ENCODE assay signal across 7 cellular contexts in the genomic region with DNA sequence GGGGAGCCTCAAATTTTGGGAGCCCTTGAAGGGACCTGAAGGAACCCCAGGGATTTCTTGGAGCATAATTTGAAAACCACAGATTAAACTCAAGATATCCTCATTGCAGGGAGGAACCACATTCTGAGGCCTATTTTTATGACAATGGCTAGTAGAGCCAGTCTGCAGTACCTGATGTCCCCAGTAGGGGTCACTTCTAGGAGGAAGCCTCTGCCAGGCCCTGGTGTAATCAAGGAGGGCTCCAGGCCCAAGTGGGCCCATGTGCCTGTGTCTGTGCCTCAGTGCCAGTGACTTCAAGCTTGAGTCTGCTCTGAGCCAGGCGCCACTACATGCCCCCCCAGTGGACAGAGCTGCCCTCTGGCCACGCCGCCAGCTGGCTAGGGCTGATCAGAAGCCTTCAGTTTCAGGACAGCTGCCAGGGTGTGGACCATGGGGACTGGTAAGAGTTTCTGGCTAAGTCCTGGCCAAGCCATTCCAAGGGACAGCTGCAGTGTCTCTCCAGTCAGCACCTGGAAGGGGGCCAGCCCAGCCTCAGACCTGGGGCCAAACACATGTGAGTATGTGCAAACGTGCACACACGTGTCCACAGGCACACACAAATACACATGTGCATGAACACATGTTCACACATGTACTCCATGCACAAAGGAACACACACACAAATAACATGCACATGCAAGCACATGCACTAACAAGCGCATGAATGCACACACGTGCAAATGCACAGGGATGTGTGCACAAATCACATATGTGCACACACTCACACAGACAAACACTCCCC. TPM values are rescaled to one million over a fixed set of nuclear protein-coding genes. Genes with fewer than 3 reads are reported as not detected.
A peak's percentile ranks its signal among the peaks of the same experiment; 100 is the strongest.
DNase-seq lines count a peak whose midpoint lies in the region; ATAC-seq and TF ChIP-seq lines count a peak whose summit lies in the region.

No MANE protein-coding gene starts in this region.

- H3K9me2 ChIP-seq in GM23338 (ENCODE audit: insufficient read depth), result no peaks in the 10 kb centered on the region

- H3K4me3 ChIP-seq in GM23338, result no peak overlapping the region
- no peak overlapping the region for H3K4me3 ChIP-seq in fibroblast of the aortic adventitia (ENCODE audit: low read depth, low read length)
- no peak overlapping the region for H3K4me3 ChIP-seq in gastrocnemius medialis

- peaks cover 1% of the 10 kb centered on the region for H3K27me3 Mint-ChIP-seq in GM23338 (ENCODE audit: insufficient read depth, low read depth, poor library complexity)

- no peaks in the 10 kb centered on the region; the same call in 2 of the 3 replicates for H3K36me3 Mint-ChIP-seq in GM23338 (ENCODE audit: low read depth)

- no peak overlapping the region for H3K27ac Mint-ChIP-seq in GM23338

- H3K36me3 ChIP-seq in GM23338 (ENCODE audit: insufficient read depth) (peaks cover 6% of the 10 kb centered on the region; the same call in 1 of the 2 replicates), gastrocnemius medialis (no peaks in the 10 kb centered on the region)

- H3K9me3 ChIP-seq in gastrocnemius medialis, result no peaks in the 10 kb centered on the region

- H3K4me1 Mint-ChIP-seq in GM23338, result no peaks in the 10 kb centered on the region

- intact Hi-C loops in gastrocnemius medialis (cut with DNase I; ENCODE audit: low total_unique reads), result loop anchor here (5.0 kb wide), 1 partner anchor 46 kb away; no protein-coding TSS in a partner anchor

- no peak overlapping the region for H2AFZ ChIP-seq in GM23338

- peaks cover 18% of the 10 kb centered on the region for H3K9me3 Mint-ChIP-seq in GM23338

- H4K20me1 ChIP-seq in GM23338 (replicated peaks; ENCODE audit: insufficient read depth), result no peaks in the 10 kb centered on the region

- H3K4me3 Mint-ChIP-seq in GM23338, result no peak overlapping the region

- H3K27me3 ChIP-seq in GM23338 (ENCODE audit: insufficient read depth) (no peaks in the 10 kb centered on the region), gastrocnemius medialis (no peaks in the 10 kb centered on the region)

- no peaks in the 10 kb centered on the region for H3F3A ChIP-seq in GM23338 (replicated peaks; ENCODE audit: low read depth)

- H3K79me2 ChIP-seq in GM23338 (replicated peaks; ENCODE audit: insufficient read depth), result no peaks in the 10 kb centered on the region

- peak; percentile 45 for DNase-seq in GM23338 (ENCODE audit: low spot score)
- DNase-seq in OCI-M1 (lab: John Stamatoyannopoulos, UW), result peak; percentile 52
- peak; percentile 43 for DNase-seq in fibroblast of the aortic adventitia (ENCODE audit: low read depth)
- peak in 1 of 2 donors; percentile 23 for DNase-seq in gastrocnemius medialis
- DNase-seq in NCI-H1417 (lab: John Stamatoyannopoulos, UW), result no peak

- H3K27ac ChIP-seq in GM23338 (ENCODE audit: low read depth) (no peak overlapping the region), gastrocnemius medialis (no peak overlapping the region)

- peak; percentile 50 to 74 for TF ChIP-seq CTCF in GM23338 (conservative IDR thresholded peaks at IDR 0.05; ENCODE audit: low read depth in 2 of 2)
- TF ChIP-seq CTCF in fibroblast of the aortic adventitia (IDR thresholded peaks at IDR 0.05; ENCODE audit: insufficient read depth, low read length), result peak; percentile 66
- TF ChIP-seq CTCF in gastrocnemius medialis (IDR thresholded peaks at IDR 0.05 in 4 of 5, conservative IDR thresholded peaks at IDR 0.05 in 1 of 5), result peak; percentile 15 to 47 (median 32)

- no peak for TF ChIP-seq POLR2A in gastrocnemius medialis (IDR thresholded peaks at IDR 0.05)

- no peaks in the 10 kb centered on the region for H3K4me1 ChIP-seq in GM23338 (ENCODE audit: insufficient read depth)
- H3K4me1 ChIP-seq in gastrocnemius medialis, result no peaks in the 10 kb centered on the region

- no peak overlapping the region for H3K4me2 ChIP-seq in GM23338

- in situ Hi-C loops in gastrocnemius medialis (cut with MboI; ENCODE audit: low sequenced_read_pairs in 4 of 4), result loop anchor here in 3 of 4 donors (25.0 kb wide), 1 partner anchor 516 kb away; no protein-coding TSS in a partner anchor

- ATAC-seq in GM23338 (no peak), gastrocnemius medialis (no peak), HG03280 (IDR thresholded peaks at IDR 0.05; ENCODE audit: unreplicated experiment) (no peak), HG03139 (IDR thresholded peaks at IDR 0.05; ENCODE audit: unreplicated experiment) (no peak)

TF ChIP-seq in GM23338, 12 proteins besides CTCF, POLR2A, EP300 and RAD21 (continues in another document):
- TF ChIP-seq EZH2phosphoT487 (IDR thresholded peaks at IDR 0.05; ENCODE audit: unreplicated experiment) (no peak), POLR2AphosphoS5 (IDR thresholded peaks at IDR 0.05; ENCODE audit: low read depth) (no peak), JUNB (IDR thresholded peaks at IDR 0.05; ENCODE audit: unreplicated experiment) (no peak), EZH2 (IDR thresholded peaks at IDR 0.05; ENCODE audit: low read depth, unreplicated experiment) (no peak), NANOG (IDR thresholded peaks at IDR 0.05; ENCODE audit: borderline replicate concordance) (no peak), CREB1 (CRISPR knock-in tag; IDR thresholded peaks at IDR 0.05; ENCODE audit: low read depth) (no peak)
- TF ChIP-seq, protein P1, sequence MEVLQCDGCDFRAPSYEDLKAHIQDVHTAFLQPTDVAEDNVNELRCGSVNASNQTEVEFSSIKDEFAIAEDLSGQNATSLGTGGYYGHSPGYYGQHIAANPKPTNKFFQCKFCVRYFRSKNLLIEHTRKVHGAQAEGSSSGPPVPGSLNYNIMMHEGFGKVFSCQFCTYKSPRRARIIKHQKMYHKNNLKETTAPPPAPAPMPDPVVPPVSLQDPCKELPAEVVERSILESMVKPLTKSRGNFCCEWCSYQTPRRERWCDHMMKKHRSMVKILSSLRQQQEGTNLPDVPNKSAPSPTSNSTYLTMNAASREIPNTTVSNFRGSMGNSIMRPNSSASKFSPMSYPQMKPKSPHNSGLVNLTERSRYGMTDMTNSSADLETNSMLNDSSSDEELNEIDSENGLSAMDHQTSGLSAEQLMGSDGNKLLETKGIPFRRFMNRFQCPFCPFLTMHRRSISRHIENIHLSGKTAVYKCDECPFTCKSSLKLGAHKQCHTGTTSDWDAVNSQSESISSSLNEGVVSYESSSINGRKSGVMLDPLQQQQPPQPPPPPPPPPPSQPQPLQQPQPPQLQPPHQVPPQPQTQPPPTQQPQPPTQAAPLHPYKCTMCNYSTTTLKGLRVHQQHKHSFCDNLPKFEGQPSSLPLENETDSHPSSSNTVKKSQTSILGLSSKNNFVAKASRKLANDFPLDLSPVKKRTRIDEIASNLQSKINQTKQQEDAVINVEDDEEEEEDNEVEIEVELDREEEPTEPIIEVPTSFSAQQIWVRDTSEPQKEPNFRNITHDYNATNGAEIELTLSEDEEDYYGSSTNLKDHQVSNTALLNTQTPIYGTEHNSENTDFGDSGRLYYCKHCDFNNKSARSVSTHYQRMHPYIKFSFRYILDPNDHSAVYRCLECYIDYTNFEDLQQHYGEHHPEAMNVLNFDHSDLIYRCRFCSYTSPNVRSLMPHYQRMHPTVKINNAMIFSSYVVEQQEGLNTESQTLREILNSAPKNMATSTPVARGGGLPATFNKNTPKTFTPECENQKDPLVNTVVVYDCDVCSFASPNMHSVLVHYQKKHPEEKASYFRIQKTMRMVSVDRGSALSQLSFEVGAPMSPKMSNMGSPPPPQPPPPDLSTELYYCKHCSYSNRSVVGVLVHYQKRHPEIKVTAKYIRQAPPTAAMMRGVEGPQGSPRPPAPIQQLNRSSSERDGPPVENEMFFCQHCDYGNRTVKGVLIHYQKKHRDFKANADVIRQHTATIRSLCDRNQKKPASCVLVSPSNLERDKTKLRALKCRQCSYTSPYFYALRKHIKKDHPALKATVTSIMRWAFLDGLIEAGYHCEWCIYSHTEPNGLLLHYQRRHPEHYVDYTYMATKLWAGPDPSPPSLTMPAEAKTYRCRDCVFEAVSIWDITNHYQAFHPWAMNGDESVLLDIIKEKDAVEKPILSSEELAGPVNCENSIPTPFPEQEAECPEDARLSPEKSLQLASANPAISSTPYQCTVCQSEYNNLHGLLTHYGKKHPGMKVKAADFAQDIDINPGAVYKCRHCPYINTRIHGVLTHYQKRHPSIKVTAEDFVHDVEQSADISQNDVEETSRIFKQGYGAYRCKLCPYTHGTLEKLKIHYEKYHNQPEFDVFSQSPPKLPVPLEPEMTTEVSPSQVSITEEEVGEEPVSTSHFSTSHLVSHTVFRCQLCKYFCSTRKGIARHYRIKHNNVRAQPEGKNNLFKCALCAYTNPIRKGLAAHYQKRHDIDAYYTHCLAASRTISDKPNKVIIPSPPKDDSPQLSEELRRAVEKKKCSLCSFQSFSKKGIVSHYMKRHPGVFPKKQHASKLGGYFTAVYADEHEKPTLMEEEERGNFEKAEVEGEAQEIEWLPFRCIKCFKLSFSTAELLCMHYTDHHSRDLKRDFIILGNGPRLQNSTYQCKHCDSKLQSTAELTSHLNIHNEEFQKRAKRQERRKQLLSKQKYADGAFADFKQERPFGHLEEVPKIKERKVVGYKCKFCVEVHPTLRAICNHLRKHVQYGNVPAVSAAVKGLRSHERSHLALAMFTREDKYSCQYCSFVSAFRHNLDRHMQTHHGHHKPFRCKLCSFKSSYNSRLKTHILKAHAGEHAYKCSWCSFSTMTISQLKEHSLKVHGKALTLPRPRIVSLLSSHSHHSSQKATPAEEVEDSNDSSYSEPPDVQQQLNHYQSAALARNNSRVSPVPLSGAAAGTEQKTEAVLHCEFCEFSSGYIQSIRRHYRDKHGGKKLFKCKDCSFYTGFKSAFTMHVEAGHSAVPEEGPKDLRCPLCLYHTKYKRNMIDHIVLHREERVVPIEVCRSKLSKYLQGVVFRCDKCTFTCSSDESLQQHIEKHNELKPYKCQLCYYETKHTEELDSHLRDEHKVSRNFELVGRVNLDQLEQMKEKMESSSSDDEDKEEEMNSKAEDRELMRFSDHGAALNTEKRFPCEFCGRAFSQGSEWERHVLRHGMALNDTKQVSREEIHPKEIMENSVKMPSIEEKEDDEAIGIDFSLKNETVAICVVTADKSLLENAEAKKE (CRISPR knock-in tag; IDR thresholded peaks at IDR 0.05), result no peak

RNA-seq across cellular contexts. Expression of gene SLC7A10, which starts 20.5 kb away (rescaled TPM):
- total RNA-seq in GM23338 (2014; rRNA removed; shearing (Covaris generic)), result 2.6 and 6.3 TPM in 2 replicates
- 2.5 and 3.3 TPM in 2 replicates for polyA plus RNA-seq in GM23338 (2016; fragmentation: Nextera tagmentation; extraction: Ambion mirVana)
- not detected in 2 replicates for total RNA-seq in fibroblast of the aortic adventitia (ENCODE audit: low replicate concordance)
- total RNA-seq in gastrocnemius medialis, result not detected

RNA-seq across cellular contexts. Expression of gene LRP3, which starts 52.0 kb away (rescaled TPM):
- total RNA-seq in GM23338 (2014; rRNA removed; shearing (Covaris generic)), result 43.1 and 62.7 TPM in 2 replicates
- 3.5 and 4.3 TPM in 2 replicates for polyA plus RNA-seq in GM23338 (2016; fragmentation: Nextera tagmentation; extraction: Ambion mirVana)
- total RNA-seq in fibroblast of the aortic adventitia (ENCODE audit: low replicate concordance) (15.0 and 33.2 TPM in 2 replicates), gastrocnemius medialis (10 to 100 TPM; 18.3 to 29.3 (median 25.1) TPM)

RNA-seq across cellular contexts. Expression of gene CEBPA, which starts 56.2 kb away (rescaled TPM):
- 2.6 and 5.0 TPM in 2 replicates for total RNA-seq in GM23338 (2014; rRNA removed; shearing (Covaris generic))
- polyA plus RNA-seq in GM23338 (2016; fragmentation: Nextera tagmentation; extraction: Ambion mirVana), result 0.50 and 1.2 TPM in 2 replicates
- total RNA-seq in fibroblast of the aortic adventitia (ENCODE audit: low replicate concordance), result 0.18 TPM in 1 of 2 replicates, not detected in the other
- 10 to 100 TPM; 11.9 to 29.9 (median 25.5) TPM for total RNA-seq in gastrocnemius medialis

Comparison
In these comparisons a context has a peak if more than half of its experiments do, and no peak if none do; other contexts are left out.
1. DNase-seq: peak in GM23338 (single experiment), OCI-M1 (single experiment) and fibroblast of the aortic adventitia (single experiment); none in NCI-H1417 (0 of 3).
2. Peak in every context shown above with its lines, with median percentiles within 50 percentile points of each other: CTCF ChIP-seq.